8 cellular contexts compared by ENCODE assay signal in genomic region chr17:49694847-49695697, GRCh38. TPM values are rescaled to one million over a fixed set of nuclear protein-coding genes. Genes with fewer than 3 reads are reported as not detected.
DNase-seq lines count a peak whose midpoint lies in the region; ATAC-seq, FAIRE-seq and TF ChIP-seq lines count a peak whose summit lies in the region.

No MANE protein-coding gene starts in this region.

- POLR2A ChIA-PET in endothelial cell of umbilical vein (lab: Charles Lee), result interaction anchor here (0.6 kb wide), 1 partner anchor 11 kb away, joined by 11 read pairs; no protein-coding TSS in a partner anchor

- H3K9me3 Mint-ChIP-seq in natural killer cell treated with Interleukin-12 subunit alpha and Interleukin-12 subunit beta and Interleukin-15 and Interleukin-18, amount 100 ng/mL, for 72 hours, result no peaks in the 10 kb centered on the region
- H3K9me3 Mint-ChIP-seq in stimulated activated naive CD8-positive, alpha-beta T cell treated with anti-CD3 and anti-CD28 coated beads, Interleukin-15, amount 100 ng/mL, for 72 hours, result no peaks in the 10 kb centered on the region

- BruUV-seq in endothelial cell of umbilical vein (replicated peaks; lab: Mats Ljungman, UMichigan), result no TSS peak

- H3K36me3 Mint-ChIP-seq in natural killer cell treated with Interleukin-12 subunit alpha and Interleukin-12 subunit beta and Interleukin-15 and Interleukin-18, amount 100 ng/mL, for 72 hours, result peaks cover 6% of the 10 kb centered on the region

- no peak overlapping the region for H3K27ac ChIP-seq in endothelial cell of umbilical vein (ENCODE audit: insufficient read depth, low read depth, low read length)

- H3K36me3 ChIP-seq in endothelial cell of umbilical vein (ENCODE audit: control insufficient read depth in 2 of 2, extremely low read depth in 1 of 2, insufficient read depth in 2 of 2, low read length in 2 of 2), result peaks cover 0 to under 1% of the 10 kb centered on the region in 2 experiments

- H3K27me3 ChIP-seq in endothelial cell of umbilical vein (ENCODE audit: control insufficient read depth in 2 of 2, insufficient read depth in 2 of 2, low read length in 2 of 2), result no peaks in the 10 kb centered on the region

- ATAC-seq in natural killer cell treated with Interleukin-12 subunit alpha and Interleukin-12 subunit beta and Interleukin-15 and Interleukin-18, amount 100 ng/mL, for 72 hours, result peak; percentile 39 to 54
- peak; percentile 24 for ATAC-seq in stimulated activated naive CD8-positive, alpha-beta T cell treated with anti-CD3 and anti-CD28 coated beads, Interleukin-15, amount 100 ng/mL, for 72 hours

- H3K9me1 ChIP-seq in endothelial cell of umbilical vein (replicated peaks; ENCODE audit: control insufficient read depth, extremely low read depth, insufficient read depth, low read length), result no peaks in the 10 kb centered on the region

- peak overlapping the region; percentile 94 to 96 for H3K27ac Mint-ChIP-seq in natural killer cell treated with Interleukin-12 subunit alpha and Interleukin-12 subunit beta and Interleukin-15 and Interleukin-18, amount 100 ng/mL, for 72 hours
- H3K27ac Mint-ChIP-seq in stimulated activated naive CD8-positive, alpha-beta T cell treated with anti-CD3 and anti-CD28 coated beads, Interleukin-15, amount 100 ng/mL, for 72 hours, result peak overlapping the region in 1 of 2 donors; percentile 45

- H3K9me3 ChIP-seq in endothelial cell of umbilical vein (replicated peaks; ENCODE audit: control insufficient read depth, insufficient read depth, low read length), result no peaks in the 10 kb centered on the region

- no peak overlapping the region for H3K4me3 ChIP-seq in endothelial cell of umbilical vein (replicated peaks in 1 of 3; ENCODE audit: insufficient read depth in 1 of 3, low read depth in 1 of 3, low read length in 3 of 3)

- H3K4me1 ChIP-seq in endothelial cell of umbilical vein (ENCODE audit: control insufficient read depth, extremely low read depth, insufficient read depth, low read length), result peaks cover 16% of the 10 kb centered on the region

- peak overlapping the region; percentile 57 for H3K4me3 Mint-ChIP-seq in natural killer cell treated with Interleukin-12 subunit alpha and Interleukin-12 subunit beta and Interleukin-15 and Interleukin-18, amount 100 ng/mL, for 72 hours
- H3K4me3 Mint-ChIP-seq in stimulated activated naive CD8-positive, alpha-beta T cell treated with anti-CD3 and anti-CD28 coated beads, Interleukin-15, amount 100 ng/mL, for 72 hours, result peak overlapping the region; percentile 61 to 63

- H3K9ac ChIP-seq in endothelial cell of umbilical vein (replicated peaks; ENCODE audit: extremely low read depth, insufficient read depth, low read length), result no peak overlapping the region

- H3K4me1 Mint-ChIP-seq in natural killer cell treated with Interleukin-12 subunit alpha and Interleukin-12 subunit beta and Interleukin-15 and Interleukin-18, amount 100 ng/mL, for 72 hours (ENCODE audit: low read depth in 2 of 2), result peaks cover 22 to 29% of the 10 kb centered on the region in 2 donors
- peaks cover 61% of the 10 kb centered on the region for H3K4me1 Mint-ChIP-seq in stimulated activated naive CD8-positive, alpha-beta T cell treated with anti-CD3 and anti-CD28 coated beads, Interleukin-15, amount 100 ng/mL, for 72 hours

- CTCF ChIA-PET in endothelial cell of umbilical vein (lab: Charles Lee), result interaction anchor here (0.9 to 24.3 kb wide), 15 partner anchors 8 to 139 kb away, joined by 3 to 786 read pairs (median 6); partner anchors contain the start of genes NXPH3 and SLC35B1

- intact Hi-C loops in endothelial cell of umbilical vein (cut with micrococcal nuclease), result loop anchor here (1.0 kb wide), 2 partner anchors 120 to 127 kb away; partner anchors contain the start of gene NXPH3

- no peak for TF ChIP-seq POLR2A in endothelial cell of umbilical vein (IDR thresholded peaks at IDR 0.05; ENCODE audit: low read depth, low read length)

- TF ChIP-seq CTCF in endothelial cell of umbilical vein (IDR thresholded peaks at IDR 0.05; ENCODE audit: extremely low read depth in 1 of 2, insufficient read depth in 1 of 2, low read depth in 1 of 2, low read length in 2 of 2), result peak; percentile 77 to 92

- no peaks in the 10 kb centered on the region for H3K79me2 ChIP-seq in endothelial cell of umbilical vein (ENCODE audit: control insufficient read depth, insufficient read depth, low read length)

- DNase-seq in activated gamma-delta T cell treated with Interleukin-2 at 50 U/mL for 16 hours, result peak; percentile 75
- DNase-seq in activated gamma-delta T cell (lab: John Stamatoyannopoulos, UW), result no peak
- DNase-seq in NCI-H82 (lab: John Stamatoyannopoulos, UW), result peak; percentile 69
- peak; percentile 37 to 49 for DNase-seq in activated CD8-positive, alpha-beta memory T cell treated with anti-CD3 and anti-CD28 coated beads for 1 hour (ENCODE audit: extremely low read depth in 1 of 2, low read depth in 1 of 2)
- peak; percentile 31 for DNase-seq in endothelial cell of umbilical vein (ENCODE audit: low read depth, low spot score)
- peak; percentile 73 for DNase-seq in natural killer cell treated with Interleukin-12 subunit alpha and Interleukin-12 subunit beta and Interleukin-15 and Interleukin-18, amount 100 ng/mL, for 72 hours (ENCODE audit: low spot score)
- DNase-seq in stimulated activated naive CD8-positive, alpha-beta T cell treated with anti-CD3 and anti-CD28 coated beads, Interleukin-15, amount 100 ng/mL, for 72 hours, result peak; percentile 75 to 77
- DNase-seq in H4 (ENCODE audit: low spot score), result no peak

- no peaks in the 10 kb centered on the region for H4K20me1 ChIP-seq in endothelial cell of umbilical vein (replicated peaks; ENCODE audit: control insufficient read depth, extremely low read depth, insufficient read depth, low read length)

- no peak overlapping the region for H3K4me2 ChIP-seq in endothelial cell of umbilical vein (ENCODE audit: insufficient read depth, low read length)

- peak overlapping the region; percentile 37 for H2AFZ ChIP-seq in endothelial cell of umbilical vein (ENCODE audit: low read depth, low read length)

- peak; percentile 94 for FAIRE-seq in endothelial cell of umbilical vein (lab: Jason Lieb, UNC)

- H3K27me3 Mint-ChIP-seq in natural killer cell treated with Interleukin-12 subunit alpha and Interleukin-12 subunit beta and Interleukin-15 and Interleukin-18, amount 100 ng/mL, for 72 hours, result no peaks in the 10 kb centered on the region
- no peaks in the 10 kb centered on the region for H3K27me3 Mint-ChIP-seq in stimulated activated naive CD8-positive, alpha-beta T cell treated with anti-CD3 and anti-CD28 coated beads, Interleukin-15, amount 100 ng/mL, for 72 hours

- dilution Hi-C loops in endothelial cell of umbilical vein (cut with MboI; ENCODE audit: extremely low pct_ligation_motif_present, low sequenced_read_pairs), result no loop called here

TF ChIP-seq in endothelial cell of umbilical vein, 7 proteins besides CTCF, POLR2A, EP300 and RAD21:
- no peak for TF ChIP-seq JUN (IDR thresholded peaks at IDR 0.05; ENCODE audit: borderline replicate concordance, insufficient read depth, insufficient read length, low read depth)
- TF ChIP-seq POLR2AphosphoS5 (IDR thresholded peaks at IDR 0.05; ENCODE audit: insufficient read depth, low read depth, low read length), result no peak
- TF ChIP-seq MAX (IDR thresholded peaks at IDR 0.05; ENCODE audit: insufficient read depth, insufficient read length), result no peak
- no peak for TF ChIP-seq MYC (IDR thresholded peaks at IDR 0.05; ENCODE audit: low read depth, low read length)
- TF ChIP-seq FOS (IDR thresholded peaks at IDR 0.05; ENCODE audit: borderline replicate concordance, insufficient read depth, low read length), result no peak
- TF ChIP-seq EZH2 (IDR thresholded peaks at IDR 0.05; ENCODE audit: borderline replicate concordance, low read depth, low read length, severe bottlenecking), result no peak
- no peak for TF ChIP-seq GATA2 (IDR thresholded peaks at IDR 0.05; ENCODE audit: insufficient read depth, insufficient read length, low read depth, low read length)

RNA-seq across cellular contexts. Expression of gene SLC35B1, which starts 12.7 kb away (rescaled TPM):
- total RNA-seq in endothelial cell of umbilical vein, result 87.0 and 96.7 TPM in 2 replicates
- polyA plus RNA-seq in endothelial cell of umbilical vein, result 138 and 142 TPM in 2 replicates
- 119 and 127 TPM in 2 replicates for polyA plus RNA-seq in endothelial cell of umbilical vein (2011; cell fraction: cytosol; rRNA removed)
- 122 and 125 TPM in 2 replicates for polyA plus RNA-seq in endothelial cell of umbilical vein (2011; cell fraction: nucleus; rRNA removed)
- 79.0 and 87.8 TPM in 2 replicates for polyA plus RNA-seq in endothelial cell of umbilical vein (2012)
- polyA minus RNA-seq in endothelial cell of umbilical vein, result 152 and 154 TPM in 2 replicates
- polyA minus RNA-seq in endothelial cell of umbilical vein (2011; cell fraction: cytosol; rRNA and poly(A)+ RNA removed), result 36.4 TPM
- 57.4 and 88.7 TPM in 2 replicates for polyA minus RNA-seq in endothelial cell of umbilical vein (2011; cell fraction: nucleus; rRNA and poly(A)+ RNA removed)
- 100 to 1,000 TPM in 1 of 2 donors, 10 to 100 TPM in 1; 90.9 to 115 TPM for total RNA-seq in natural killer cell treated with Interleukin-12 subunit alpha and Interleukin-12 subunit beta and Interleukin-15 and Interleukin-18, amount 100 ng/mL, for 72 hours
- 142 and 160 TPM in 2 replicates for total RNA-seq in H4 (2014; rRNA removed; shearing (Covaris generic))

RNA-seq across cellular contexts. Expression of gene SPOP, which starts 17.2 kb away (rescaled TPM):
- total RNA-seq in endothelial cell of umbilical vein, result 61.0 and 61.9 TPM in 2 replicates
- 46.9 and 55.5 TPM in 2 replicates for polyA plus RNA-seq in endothelial cell of umbilical vein
- polyA plus RNA-seq in endothelial cell of umbilical vein (2011; cell fraction: cytosol; rRNA removed), result 42.6 and 43.6 TPM in 2 replicates
- polyA plus RNA-seq in endothelial cell of umbilical vein (2011; cell fraction: nucleus; rRNA removed), result 85.1 and 105 TPM in 2 replicates
- 45.0 and 51.7 TPM in 2 replicates for polyA plus RNA-seq in endothelial cell of umbilical vein (2012)
- 91.0 and 97.0 TPM in 2 replicates for polyA minus RNA-seq in endothelial cell of umbilical vein
- 45.3 TPM for polyA minus RNA-seq in endothelial cell of umbilical vein (2011; cell fraction: cytosol; rRNA and poly(A)+ RNA removed)
- 58.0 and 66.0 TPM in 2 replicates for polyA minus RNA-seq in endothelial cell of umbilical vein (2011; cell fraction: nucleus; rRNA and poly(A)+ RNA removed)
- 10 to 100 TPM; 59.3 to 87.7 TPM for total RNA-seq in natural killer cell treated with Interleukin-12 subunit alpha and Interleukin-12 subunit beta and Interleukin-15 and Interleukin-18, amount 100 ng/mL, for 72 hours
- total RNA-seq in H4 (2014; rRNA removed; shearing (Covaris generic)), result 30.7 and 43.9 TPM in 2 replicates

Comparison
In these comparisons a context has a peak if more than half of its experiments do, and no peak if none do; other contexts are left out.
1. DNase-seq: peak in activated gamma-delta T cell treated with Interleukin-2 at 50 U/mL for 16 hours (single experiment), NCI-H82 (single experiment), activated CD8-positive, alpha-beta memory T cell treated with anti-CD3 and anti-CD28 coated beads for 1 hour (2 of 2), endothelial cell of umbilical vein (single experiment), natural killer cell treated with Interleukin-12 subunit alpha and Interleukin-12 subunit beta and Interleukin-15 and Interleukin-18, amount 100 ng/mL, for 72 hours (single experiment) and stimulated activated naive CD8-positive, alpha-beta T cell treated with anti-CD3 and anti-CD28 coated beads, Interleukin-15, amount 100 ng/mL, for 72 hours (2 of 2); none in activated gamma-delta T cell (single experiment) and H4 (single experiment).